ENCODE assay signal across 10 cellular contexts in genomic region chr5:71932131-71932635, GRCh38.
DNase-seq lines count a peak whose midpoint lies in the region; ATAC-seq and TF ChIP-seq lines count a peak whose summit lies in the region.
"Had no signal": no experiment of that assay in that cellular context is flagged by ENCODE, and none has a peak within 500 bp of the region (broad histone marks: within the 10 kb centered on the region; RNA-seq: fewer than 3 reads in every experiment).

No MANE protein-coding gene starts in this region.

- no peak for TF ChIP-seq POLR2A in gastroesophageal sphincter (IDR thresholded peaks at IDR 0.05)

- DNase-seq in H4 (ENCODE audit: low spot score) (peak; percentile 58), RWPE2 (ENCODE audit: low spot score) (no peak), renal cortical epithelial cell (ENCODE audit: low read depth) (peak; percentile 61), NCI-H1048 (lab: John Stamatoyannopoulos, UW) (no peak), RWPE1 (ENCODE audit: low spot score) (no peak)
- DNase-seq in activated CD8-positive, alpha-beta memory T cell treated with anti-CD3 and anti-CD28 coated beads for 24 hours, result no peak
- DNase-seq in naive thymus-derived CD4-positive, alpha-beta T cell, result no peak
- DNase-seq: NCI-H1092; stimulated activated CD4-positive, alpha-beta T cell treated with anti-CD3 and anti-CD28 coated beads, Interleukin-2, amount 100 ng/mL, for 48 hours had no signal

- peak overlapping the region; percentile 33 for H3K27ac ChIP-seq in RWPE2 (ENCODE audit: poor library complexity, severe bottlenecking)
- peak overlapping the region; percentile 29 to 84 (median 72) for H3K27ac ChIP-seq in gastroesophageal sphincter
- no peak overlapping the region for H3K27ac ChIP-seq in RWPE1
- no peak overlapping the region for H3K27ac ChIP-seq in naive thymus-derived CD4-positive, alpha-beta T cell (ENCODE audit: low read depth, low read length)

- H3K27me3 ChIP-seq in RWPE2 (ENCODE audit: insufficient read depth, poor library complexity, severe bottlenecking) (no peaks in the 10 kb centered on the region), gastroesophageal sphincter (no peaks in the 10 kb centered on the region)
- no peaks in the 10 kb centered on the region for H3K27me3 ChIP-seq in naive thymus-derived CD4-positive, alpha-beta T cell (ENCODE audit: control insufficient read depth in 2 of 2, insufficient read depth in 2 of 2, low read length in 2 of 2)

- H3K4me3 ChIP-seq in RWPE2 (ENCODE audit: severe bottlenecking) (no peak overlapping the region), gastroesophageal sphincter (no peak overlapping the region)
- no peak overlapping the region for H3K4me3 ChIP-seq in naive thymus-derived CD4-positive, alpha-beta T cell (ENCODE audit: low read length)

- H3K4me1 ChIP-seq in RWPE2 (ENCODE audit: insufficient read depth, poor library complexity, severe bottlenecking) (peaks cover 12% of the 10 kb centered on the region), gastroesophageal sphincter (peaks cover 4 to 20% (median 17%) of the 10 kb centered on the region in 3 donors)
- H3K4me1 ChIP-seq in naive thymus-derived CD4-positive, alpha-beta T cell (ENCODE audit: control insufficient read depth in 2 of 2, insufficient read depth in 2 of 2, low read length in 2 of 2), result no peaks in the 10 kb centered on the region

- TF ChIP-seq CTCF in RWPE2 (IDR thresholded peaks at IDR 0.05; ENCODE audit: poor library complexity, severe bottlenecking), result no peak
- no peak for TF ChIP-seq CTCF in gastroesophageal sphincter (IDR thresholded peaks at IDR 0.05)
- TF ChIP-seq CTCF in RWPE1 (conservative IDR thresholded peaks at IDR 0.05; ENCODE audit: low read depth), result no peak

- intact Hi-C loops in naive thymus-derived CD4-positive, alpha-beta T cell (cut with micrococcal nuclease), result no loop called here

- peaks cover 0 to 2% (median 0%) of the 10 kb centered on the region in 7 donors for H3K4me1 Mint-ChIP-seq in naive thymus-derived CD4-positive, alpha-beta T cell

- no peak overlapping the region for H3K27ac Mint-ChIP-seq in naive thymus-derived CD4-positive, alpha-beta T cell

- H3K36me3 Mint-ChIP-seq in naive thymus-derived CD4-positive, alpha-beta T cell, result no peaks in the 10 kb centered on the region

- H3K9me3 ChIP-seq in RWPE2 (ENCODE audit: severe bottlenecking) (no peaks in the 10 kb centered on the region), gastroesophageal sphincter (peaks cover 0 to 6% (median 0%) of the 10 kb centered on the region in 3 donors)
- H3K9me3 ChIP-seq in naive thymus-derived CD4-positive, alpha-beta T cell (ENCODE audit: control insufficient read depth in 2 of 3, low read length in 3 of 3), result peaks cover 0 to 2% (median 0%) of the 10 kb centered on the region in 3 experiments

- H3K36me3 ChIP-seq in RWPE2 (ENCODE audit: low read depth) (no peaks in the 10 kb centered on the region), gastroesophageal sphincter (no peaks in the 10 kb centered on the region)
- no peaks in the 10 kb centered on the region for H3K36me3 ChIP-seq in naive thymus-derived CD4-positive, alpha-beta T cell (ENCODE audit: control insufficient read depth in 2 of 3, insufficient read depth in 3 of 3, low read length in 3 of 3)

- 0% methylated on average over 1 of the region's 1 CpG; no CpG with 5 or more reads in 1 of the 2 donors for WGBS in gastroesophageal sphincter (ENCODE audit: low coverage in 1 of 2), 2 donors

- H3K9me3 Mint-ChIP-seq in naive thymus-derived CD4-positive, alpha-beta T cell, result peaks cover 2 to 19% (median 6%) of the 10 kb centered on the region in 11 donors

- POLR2A ChIA-PET in RWPE1 (lab: Yijun Ruan, JAX; ENCODE audit: low non-redundant PET), result no interaction called here
- POLR2A ChIA-PET in naive thymus-derived CD4-positive, alpha-beta T cell (lab: Charles Lee), result no interaction called here

- ATAC-seq in RWPE2 (ENCODE audit: low read depth), result peak; percentile 71
- ATAC-seq in gastroesophageal sphincter, result peak; percentile 52
- no peak for ATAC-seq in naive thymus-derived CD4-positive, alpha-beta T cell

- H3K27me3 Mint-ChIP-seq in naive thymus-derived CD4-positive, alpha-beta T cell, result peaks cover 3 to 16% (median 10%) of the 10 kb centered on the region in 5 donors

- H3K4me3 Mint-ChIP-seq in naive thymus-derived CD4-positive, alpha-beta T cell, result no peak overlapping the region

- CTCF ChIA-PET in RWPE1 (lab: Yijun Ruan, JAX), result interaction anchor here (0.6 to 1.0 kb wide), 2 partner anchors 9 to 328 kb away, joined by 3 read pairs; no protein-coding TSS in a partner anchor
- CTCF ChIA-PET in naive thymus-derived CD4-positive, alpha-beta T cell (lab: Charles Lee), result no interaction called here

- no peak for TF ChIP-seq EP300 in gastroesophageal sphincter (IDR thresholded peaks at IDR 0.05)

Comparison
In these comparisons a context has a peak if more than half of its experiments do, and no peak if none do; other contexts are left out.
1. DNase-seq: peak in H4 (single experiment) and renal cortical epithelial cell (single experiment); none in RWPE2 (single experiment), NCI-H1048 (single experiment), activated CD8-positive, alpha-beta memory T cell treated with anti-CD3 and anti-CD28 coated beads for 24 hours (single experiment), RWPE1 (single experiment) and naive thymus-derived CD4-positive, alpha-beta T cell (0 of 9).
2. H3K27ac ChIP-seq: peak in RWPE2 (single experiment) and gastroesophageal sphincter (4 of 4); none in RWPE1 (single experiment) and naive thymus-derived CD4-positive, alpha-beta T cell (single experiment).